In the genomic region with DNA sequence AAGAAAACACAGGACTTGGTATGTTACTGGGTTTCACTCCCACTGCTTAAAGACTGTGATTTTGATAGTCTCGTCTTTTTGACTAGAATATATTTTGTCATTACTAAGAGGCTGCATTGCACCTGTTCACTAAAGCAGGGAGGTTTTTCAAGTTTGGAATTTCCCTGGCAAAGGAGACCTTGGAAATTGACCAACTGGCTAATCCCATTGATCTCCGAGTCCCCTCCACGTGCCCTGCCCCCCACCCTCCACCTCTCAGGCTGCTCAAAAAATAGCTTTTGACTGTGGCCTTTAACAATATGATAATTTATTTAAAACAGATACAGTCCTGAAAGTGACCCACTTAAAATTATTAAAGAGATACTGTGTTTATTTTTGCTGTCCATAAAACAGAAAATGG, we compare ENCODE assay signal across 13 cellular contexts.
A peak's percentile ranks its signal among the peaks of the same experiment; 100 is the strongest.
DNase-seq lines count a peak whose midpoint lies in the region; ATAC-seq and TF ChIP-seq lines count a peak whose summit lies in the region.
"Had no signal": no experiment of that assay in that cellular context is flagged by ENCODE, and none has a peak within 500 bp of the region (broad histone marks: within the 10 kb centered on the region; RNA-seq: fewer than 3 reads in every experiment).

No MANE protein-coding gene starts in this region.

- H3K9ac ChIP-seq in neural progenitor cell (no peak overlapping the region), mesenchymal stem cell (ENCODE audit: low read length) (no peak overlapping the region)

- no peak overlapping the region for H3K18ac ChIP-seq in mesenchymal stem cell (ENCODE audit: low read depth in 1 of 2, low read length in 2 of 2)

- peaks cover 7% of the 10 kb centered on the region for H3F3A ChIP-seq in neural progenitor cell (ENCODE audit: low read depth)

- no peaks in the 10 kb centered on the region for H3K79me2 ChIP-seq in neural progenitor cell (ENCODE audit: low read depth)

- no peak overlapping the region for H3K4me3 ChIP-seq in neural progenitor cell
- H3K4me3 ChIP-seq in mesenchymal stem cell (ENCODE audit: insufficient read depth in 1 of 2, low read depth in 1 of 2, low read length in 2 of 2), result no peak overlapping the region

- H3K4ac ChIP-seq in mesenchymal stem cell (ENCODE audit: low read depth in 1 of 2, low read length in 2 of 2), result no peak overlapping the region

- H3K27ac ChIP-seq in neural progenitor cell (no peak overlapping the region), mesenchymal stem cell (ENCODE audit: low read length, poor library complexity, severe bottlenecking) (no peak overlapping the region)
- H3K27ac ChIP-seq: C4-2B had no signal

- H4K91ac ChIP-seq in mesenchymal stem cell (ENCODE audit: low read length), result no peak overlapping the region

- H3K27me3 ChIP-seq in neural progenitor cell (no peaks in the 10 kb centered on the region), mesenchymal stem cell (ENCODE audit: control insufficient read depth in 1 of 2, insufficient read depth in 1 of 2, low read length in 2 of 2) (peaks cover 0 to 11% of the 10 kb centered on the region in 2 experiments)

- H3K9me3 Mint-ChIP-seq in brain, result no peaks in the 10 kb centered on the region
- no peaks in the 10 kb centered on the region for H3K9me3 Mint-ChIP-seq in neural progenitor cell
- H3K9me3 Mint-ChIP-seq: CD4-positive, alpha-beta T cell; H9 had no signal

- H3K9me3 ChIP-seq in neural progenitor cell (ENCODE audit: low read depth) (no peaks in the 10 kb centered on the region), mesenchymal stem cell (ENCODE audit: control insufficient read depth, low read length) (no peaks in the 10 kb centered on the region)
- H3K9me3 ChIP-seq: Caco-2 had no signal

- H2BK5ac ChIP-seq in mesenchymal stem cell (ENCODE audit: low read depth, low read length, poor library complexity, severe bottlenecking), result no peak overlapping the region

- H3K23ac ChIP-seq in mesenchymal stem cell (ENCODE audit: low read length in 2 of 2), result no peak overlapping the region

- H3K4me1 Mint-ChIP-seq in brain (peaks cover 44% of the 10 kb centered on the region), neural progenitor cell (peaks cover 39% of the 10 kb centered on the region)

- H2BK120ac ChIP-seq in mesenchymal stem cell (ENCODE audit: low read depth, low read length), result no peak overlapping the region

- 100% methylated on average over 1 of the region's 3 CpGs for WGBS in mesenchymal stem cell

- no peak overlapping the region for H3K14ac ChIP-seq in mesenchymal stem cell (ENCODE audit: low read length in 2 of 2)

- H4K20me1 ChIP-seq in neural progenitor cell (ENCODE audit: low read depth), result no peaks in the 10 kb centered on the region

- H3K4me1 ChIP-seq in neural progenitor cell (peaks cover 43% of the 10 kb centered on the region), mesenchymal stem cell (ENCODE audit: control insufficient read depth, insufficient read depth, low read depth, low read length) (no peaks in the 10 kb centered on the region)
- H3K4me1 ChIP-seq: Caco-2 had no signal

- no peaks in the 10 kb centered on the region for H3K36me3 Mint-ChIP-seq in brain
- no peaks in the 10 kb centered on the region for H3K36me3 Mint-ChIP-seq in neural progenitor cell

- H3K79me1 ChIP-seq in mesenchymal stem cell (replicated peaks; ENCODE audit: low read length, poor library complexity, severe bottlenecking), result no peaks in the 10 kb centered on the region

- peak; percentile 56 for DNase-seq in NCI-H82 (lab: John Stamatoyannopoulos, UW)
- DNase-seq in neural progenitor cell (ENCODE audit: low spot score), result no peak
- DNase-seq in mesenchymal stem cell, result no peak
- DNase-seq: ACHN; AML-193; Caco-2; CD4-positive, alpha-beta T cell; GOT3; H9 had no signal

- no peak overlapping the region for H2AFZ ChIP-seq in neural progenitor cell (replicated peaks)
- H2AFZ ChIP-seq in mesenchymal stem cell (ENCODE audit: low read depth, low read length), result no peak overlapping the region

- no peak for TF ChIP-seq CTCF in brain (conservative IDR thresholded peaks at IDR 0.05)
- TF ChIP-seq CTCF in neural progenitor cell (IDR thresholded peaks at IDR 0.05), result no peak

- peak overlapping the region in 4 of 5 experiments; percentile 24 to 90 (median 76) for H3K27ac Mint-ChIP-seq in brain
- H3K27ac Mint-ChIP-seq in neural progenitor cell, result no peak overlapping the region
- H3K27ac Mint-ChIP-seq: CD4-positive, alpha-beta T cell had no signal

- H3K4me2 ChIP-seq in neural progenitor cell (peak overlapping the region; percentile 55), mesenchymal stem cell (ENCODE audit: low read length, poor library complexity, severe bottlenecking) (no peak overlapping the region)

- H2BK15ac ChIP-seq in mesenchymal stem cell (ENCODE audit: low read depth, poor library complexity, severe bottlenecking), result no peak overlapping the region

- no peak overlapping the region for H4K8ac ChIP-seq in mesenchymal stem cell (ENCODE audit: low read length)

- peak overlapping the region in 4 of 5 experiments; percentile 26 to 70 (median 40) for H3K4me3 Mint-ChIP-seq in brain
- H3K4me3 Mint-ChIP-seq in neural progenitor cell, result no peak overlapping the region
- H3K4me3 Mint-ChIP-seq: CD4-positive, alpha-beta T cell had no signal

- ATAC-seq in GM19035 (IDR thresholded peaks at IDR 0.05; ENCODE audit: unreplicated experiment), result no peak
- ATAC-seq in HG03039 (IDR thresholded peaks at IDR 0.05; ENCODE audit: unreplicated experiment), result no peak

- H3K27me3 Mint-ChIP-seq in brain (peaks cover 12% of the 10 kb centered on the region), neural progenitor cell (ENCODE audit: insufficient read depth, low read depth) (peaks cover 8% of the 10 kb centered on the region)

- H2AK5ac ChIP-seq in mesenchymal stem cell (ENCODE audit: low read length, severe bottlenecking), result no peak overlapping the region

- H3K36me3 ChIP-seq in neural progenitor cell (no peaks in the 10 kb centered on the region), mesenchymal stem cell (ENCODE audit: control insufficient read depth in 1 of 2, insufficient read depth in 2 of 2, low read depth in 1 of 2, low read length in 2 of 2) (no peaks in the 10 kb centered on the region)

- H2BK12ac ChIP-seq in mesenchymal stem cell (ENCODE audit: low read length in 2 of 2), result no peak overlapping the region
